Comparison of ENCODE assay signal across 7 cellular contexts in the genomic region with DNA sequence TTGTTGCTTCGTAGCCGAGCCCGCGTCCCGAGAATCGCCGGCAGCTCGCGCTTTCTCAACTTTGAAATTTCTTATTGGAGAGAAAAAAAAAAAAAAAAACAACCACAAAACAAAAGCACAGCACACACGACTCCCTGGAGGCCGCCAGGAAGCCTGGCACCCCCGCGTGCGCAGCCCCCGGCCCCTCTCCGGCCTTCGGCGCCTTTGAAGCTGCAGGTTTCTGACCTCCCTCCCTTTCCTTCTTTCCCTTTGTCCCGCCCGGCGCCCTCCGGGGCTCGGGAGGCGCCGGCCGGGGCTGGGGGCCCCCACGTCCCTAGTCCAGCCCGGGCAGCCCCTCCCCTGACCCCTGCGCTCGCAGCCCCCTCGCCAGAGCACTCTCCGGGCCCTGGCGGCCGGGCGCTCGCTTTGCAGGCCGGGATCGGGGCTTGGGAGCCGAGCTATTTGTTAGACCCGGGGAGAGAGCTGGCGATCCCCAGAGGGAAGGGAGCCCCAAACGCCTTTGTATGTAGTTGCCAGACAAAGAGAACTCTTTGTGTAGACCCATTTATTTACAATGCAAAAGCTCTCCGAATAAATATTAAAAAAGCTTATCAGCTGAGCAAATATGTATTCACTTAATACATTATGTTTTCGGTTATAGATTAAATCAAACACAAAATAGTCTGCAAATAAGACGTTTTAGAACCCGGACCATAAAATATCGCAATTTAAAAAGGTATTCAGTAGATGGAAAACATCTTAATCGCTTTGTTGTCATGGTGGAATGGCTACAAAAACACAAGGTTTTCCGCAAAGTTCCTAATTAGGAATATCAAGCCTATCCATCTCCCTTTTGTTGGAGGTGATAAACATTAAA. TPM values are rescaled to one million over a fixed set of nuclear protein-coding genes. Genes with fewer than 3 reads are reported as not detected.
A peak's percentile ranks its signal among the peaks of the same experiment; 100 is the strongest.
DNase-seq lines count a peak whose midpoint lies in the region; ATAC-seq and TF ChIP-seq lines count a peak whose summit lies in the region.

No MANE protein-coding gene starts in this region.

- TF ChIP-seq POLR2A in gastroesophageal sphincter (IDR thresholded peaks at IDR 0.05) (no peak), prostate gland (IDR thresholded peaks at IDR 0.05) (no peak)

- peak overlapping the region; percentile 70 for H2AFZ ChIP-seq in DND-41 (ENCODE audit: low read depth, low read length)

- no peak overlapping the region for H3K27ac Mint-ChIP-seq in activated CD8-positive, alpha-beta T cell treated with anti-CD3 and anti-CD28 coated beads for 36 hours

- TF ChIP-seq CTCF in DND-41 (IDR thresholded peaks at IDR 0.05; ENCODE audit: borderline replicate concordance, extremely low read depth, low read length, poor library complexity, severe bottlenecking): no peak
- TF ChIP-seq CTCF in LNCaP clone FGC (IDR thresholded peaks at IDR 0.05; ENCODE audit: control insufficient read depth, extremely low read depth, insufficient read depth): no peak
- TF ChIP-seq CTCF in activated CD8-positive, alpha-beta T cell treated with anti-CD3 and anti-CD28 coated beads for 36 hours (IDR thresholded peaks at IDR 0.05): peak; percentile 38
- peak in 3 of 4 experiments; percentile 37 to 53 (median 43) for TF ChIP-seq CTCF in gastroesophageal sphincter (IDR thresholded peaks at IDR 0.05)
- TF ChIP-seq CTCF in prostate gland (IDR thresholded peaks at IDR 0.05): peak in 2 of 4 experiments; percentile 30 to 36

- POLR2A ChIA-PET in activated CD8-positive, alpha-beta T cell treated with anti-CD3 and anti-CD28 coated beads for 36 hours (lab: Charles Lee): interaction anchor here (0.5 to 1.6 kb wide), 3 partner anchors 26 to 112 kb away, joined by 3 read pairs; no protein-coding TSS in a partner anchor

- H3K27me3 ChIP-seq in DND-41 (ENCODE audit: insufficient read depth, low read length, poor library complexity) (peaks cover 93% of the 10 kb centered on the region), gastroesophageal sphincter (no peaks in the 10 kb centered on the region), prostate gland (replicated peaks; ENCODE audit: insufficient read depth) (no peaks in the 10 kb centered on the region)

- 3 to 9% methylated on average over 10 to 27 of the region's 49 CpGs for WGBS in gastroesophageal sphincter (ENCODE audit: low coverage in 1 of 2), 2 donors
- WGBS in prostate gland: 2% methylated on average over 49 of the region's 49 CpGs

- H3K36me3 ChIP-seq in DND-41 (ENCODE audit: insufficient read depth, low read length): no peaks in the 10 kb centered on the region; the same call in 1 of the 2 replicates
- no peaks in the 10 kb centered on the region for H3K36me3 ChIP-seq in gastroesophageal sphincter
- H3K36me3 ChIP-seq in prostate gland: no peaks in the 10 kb centered on the region

- ATAC-seq in DND-41 (ENCODE audit: insufficient read depth, low read depth) (no peak), gastroesophageal sphincter (no peak), HG03439 (IDR thresholded peaks at IDR 0.05; ENCODE audit: unreplicated experiment) (no peak)
- no peak for ATAC-seq in activated CD8-positive, alpha-beta T cell treated with anti-CD3 and anti-CD28 coated beads for 36 hours

- H3K4me3 ChIP-seq in DND-41 (ENCODE audit: low read depth in 1 of 2, low read length in 2 of 2): peak overlapping the region; percentile 29 to 61
- peak overlapping the region; percentile 55 for H3K4me3 ChIP-seq in LNCaP clone FGC (ENCODE audit: low read depth, low read length)
- H3K4me3 ChIP-seq in gastroesophageal sphincter: peak overlapping the region; percentile 69 to 70
- H3K4me3 ChIP-seq in prostate gland: peak overlapping the region; percentile 74

- intact Hi-C loops in activated CD8-positive, alpha-beta T cell treated with anti-CD3 and anti-CD28 coated beads for 36 hours (cut with micrococcal nuclease): no loop called here
- intact Hi-C loops in prostate gland (cut with DNase I): loop anchor here (1.0 to 5.0 kb wide), 4 partner anchors 55 to 115 kb away; partner anchors contain the start of genes ACTG1 and SLC38A10

- H3K27ac ChIP-seq in DND-41 (ENCODE audit: low read length) (no peak overlapping the region; the same call in 1 of the 2 replicates), gastroesophageal sphincter (peak overlapping the region; percentile 91 to 100 (median 98)), prostate gland (peak overlapping the region; percentile 86 to 99)

- H3K9ac ChIP-seq in DND-41 (ENCODE audit: low read depth, low read length): peak overlapping the region; percentile 76

- TF ChIP-seq EP300 in gastroesophageal sphincter (IDR thresholded peaks at IDR 0.05): no peak

- H4K20me1 ChIP-seq in DND-41 (ENCODE audit: insufficient read depth, low read length): peaks cover 32% of the 10 kb centered on the region

- peak; percentile 21 for DNase-seq in DND-41
- no peak for DNase-seq in LNCaP clone FGC (ENCODE audit: low read depth)
- peak; percentile 39 for DNase-seq in activated CD8-positive, alpha-beta T cell treated with anti-CD3 and anti-CD28 coated beads for 36 hours
- DNase-seq in prostate gland (ENCODE audit: low spot score): no peak
- no peak for DNase-seq in effector CD8-positive, alpha-beta T cell (lab: John Stamatoyannopoulos, UW)

- peaks cover 7% of the 10 kb centered on the region; the same call in 1 of the 2 replicates for H3K79me2 ChIP-seq in DND-41 (ENCODE audit: insufficient read depth, low read length)

- H3K9me3 Mint-ChIP-seq in activated CD8-positive, alpha-beta T cell treated with anti-CD3 and anti-CD28 coated beads for 36 hours: no peaks in the 10 kb centered on the region

- peak overlapping the region; percentile 83 for H3K4me2 ChIP-seq in DND-41 (ENCODE audit: insufficient read depth, low read length)

- peaks cover 57% of the 10 kb centered on the region for H3K27me3 Mint-ChIP-seq in activated CD8-positive, alpha-beta T cell treated with anti-CD3 and anti-CD28 coated beads for 36 hours

- H3K9me3 ChIP-seq in DND-41 (ENCODE audit: insufficient read depth, low read length, severe bottlenecking): no peaks in the 10 kb centered on the region
- no peaks in the 10 kb centered on the region for H3K9me3 ChIP-seq in gastroesophageal sphincter
- no peaks in the 10 kb centered on the region for H3K9me3 ChIP-seq in prostate gland

- peak overlapping the region; percentile 5 for H3K4me3 Mint-ChIP-seq in activated CD8-positive, alpha-beta T cell treated with anti-CD3 and anti-CD28 coated beads for 36 hours

- CTCF ChIA-PET in activated CD8-positive, alpha-beta T cell treated with anti-CD3 and anti-CD28 coated beads for 36 hours (lab: Charles Lee): interaction anchor here (1.7 to 6.2 kb wide), 2 partner anchors 87 to 145 kb away, joined by 4 to 29 read pairs; no protein-coding TSS in a partner anchor

- H3K4me1 ChIP-seq in DND-41 (ENCODE audit: insufficient read depth, low read length) (peaks cover 70% of the 10 kb centered on the region), gastroesophageal sphincter (peaks cover 11 to 50% (median 24%) of the 10 kb centered on the region in 3 donors), prostate gland (replicated peaks) (peaks cover 12% of the 10 kb centered on the region)

- peaks cover 28% of the 10 kb centered on the region for H3K4me1 Mint-ChIP-seq in activated CD8-positive, alpha-beta T cell treated with anti-CD3 and anti-CD28 coated beads for 36 hours (ENCODE audit: low read depth)

- H3K36me3 Mint-ChIP-seq in activated CD8-positive, alpha-beta T cell treated with anti-CD3 and anti-CD28 coated beads for 36 hours (ENCODE audit: low read depth): no peaks in the 10 kb centered on the region

RNA-seq across cellular contexts. Expression of gene BAHCC1, which starts 2.3 kb away (rescaled TPM):
- total RNA-seq in activated CD8-positive, alpha-beta T cell treated with anti-CD3 and anti-CD28 coated beads for 36 hours: under 1 TPM; 0.40 to 0.65 TPM
- 10 to 100 TPM; 17.5 to 34.3 (median 19.5) TPM for total RNA-seq in gastroesophageal sphincter
- 10 to 100 TPM; 11.4 to 28.9 TPM for total RNA-seq in prostate gland

Comparison
In these comparisons a context has a peak if more than half of its experiments do, and no peak if none do; other contexts are left out.
1. DNase-seq: peak in DND-41 (single experiment) and activated CD8-positive, alpha-beta T cell treated with anti-CD3 and anti-CD28 coated beads for 36 hours (single experiment); none in LNCaP clone FGC (single experiment), prostate gland (single experiment) and effector CD8-positive, alpha-beta T cell (single experiment).
2. CTCF ChIP-seq: peak in activated CD8-positive, alpha-beta T cell treated with anti-CD3 and anti-CD28 coated beads for 36 hours (single experiment) and gastroesophageal sphincter (3 of 4); none in DND-41 (single experiment) and LNCaP clone FGC (single experiment).
3. RNA of gene BAHCC1, which starts 2.3 kb away (total RNA-seq): 11.4 to 28.9 TPM in prostate gland and 17.5 to 34.3 TPM in gastroesophageal sphincter; 0.40 to 0.65 TPM in activated CD8-positive, alpha-beta T cell treated with anti-CD3 and anti-CD28 coated beads for 36 hours; every median in the first group is over 4 times any median in the second.
4. Peak in every context shown above with its lines, with median percentiles within 50 percentile points of each other: H3K4me3 ChIP-seq.